Comparison of ENCODE assay signal across 14 cellular contexts in the genomic region with DNA sequence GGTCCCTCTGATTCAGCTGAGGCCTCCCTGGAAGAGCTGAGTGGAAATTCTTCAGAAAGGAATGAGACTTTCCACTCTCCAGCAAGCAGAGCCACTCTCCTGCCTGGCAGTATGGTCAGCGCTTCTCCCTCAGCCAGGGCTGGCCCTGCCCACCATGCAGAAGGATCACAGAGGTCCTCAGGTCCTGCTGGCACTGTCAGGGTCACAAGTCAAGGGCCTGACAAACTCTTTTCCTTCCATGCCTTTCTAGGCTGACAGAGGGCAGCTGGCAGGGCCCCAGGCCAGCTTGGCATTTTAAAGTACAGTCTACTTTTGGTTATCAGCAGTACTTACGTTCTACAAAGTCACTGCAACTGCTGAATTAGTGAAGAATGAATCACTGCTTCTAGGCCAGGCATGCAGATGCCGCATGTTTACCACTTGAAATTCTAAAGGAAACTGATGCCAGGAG.
DNase-seq lines count a peak whose midpoint lies in the region; ATAC-seq, FAIRE-seq and TF ChIP-seq lines count a peak whose summit lies in the region.
"Had no signal": no experiment of that assay in that cellular context is flagged by ENCODE, and none has a peak within 500 bp of the region (broad histone marks: within the 10 kb centered on the region; RNA-seq: fewer than 3 reads in every experiment).

No MANE protein-coding gene starts in this region.

- no peaks in the 10 kb centered on the region for H3K9me3 ChIP-seq in mesenchymal stem cell (ENCODE audit: control insufficient read depth, low read length)
- no peaks in the 10 kb centered on the region for H3K9me3 ChIP-seq in HepG2 (ENCODE audit: low read length)
- H3K9me3 ChIP-seq: Caco-2 had no signal

- intact Hi-C loops in Right ventricle myocardium inferior (cut with DNase I) (no loop called here), cardiac septum (cut with DNase I) (loop anchor here (2.0 kb wide), 1 partner anchor 53 kb away; no protein-coding TSS in a partner anchor), HepG2 (cut with micrococcal nuclease; ENCODE audit: unreplicated experiment) (no loop called here)

- FAIRE-seq in urothelium cell line (lab: Jason Lieb, UNC) (no peak), HepG2 (lab: Jason Lieb, UNC) (no peak)

- CTCF ChIA-PET in HepG2 (lab: Yijun Ruan, JAX; ENCODE audit: low intra/inter-chr PET ratio, low total read pairs): no interaction called here

- H2BK12ac ChIP-seq in mesenchymal stem cell (ENCODE audit: low read length in 2 of 2): no peak overlapping the region

- H3K4me1 ChIP-seq in mesenchymal stem cell (ENCODE audit: control insufficient read depth, insufficient read depth, low read depth, low read length) (peaks cover 5% of the 10 kb centered on the region), HepG2 (ENCODE audit: insufficient read depth, low read length) (no peaks in the 10 kb centered on the region)
- H3K4me1 ChIP-seq: Caco-2 had no signal

- no peak overlapping the region for H2BK120ac ChIP-seq in mesenchymal stem cell (ENCODE audit: low read depth, low read length)

- no peak for TF ChIP-seq CTCF in choroid plexus epithelial cell (conservative IDR thresholded peaks at IDR 0.05; ENCODE audit: low read depth, low read length)
- TF ChIP-seq CTCF in HepG2 (CRISPR knock-in tag; IDR thresholded peaks at IDR 0.05): no peak

- in situ Hi-C loops in HepG2 (cut with HindIII; ENCODE audit: extremely low pct_ligation_motif_present, low pct_unique_long_range_greater_than_20kb): no loop called here

- no peak overlapping the region for H3K14ac ChIP-seq in mesenchymal stem cell (ENCODE audit: low read length in 2 of 2)

- H3K9ac ChIP-seq in mesenchymal stem cell (ENCODE audit: low read length) (no peak overlapping the region), HepG2 (ENCODE audit: insufficient read depth, low read depth, low read length) (no peak overlapping the region)
- H3K9ac ChIP-seq: KMS-11 had no signal

- no peaks in the 10 kb centered on the region for H4K20me1 ChIP-seq in HepG2 (ENCODE audit: insufficient read depth, low read length)

- no peak overlapping the region for H3K27ac ChIP-seq in mesenchymal stem cell (ENCODE audit: low read length, poor library complexity, severe bottlenecking)
- H3K27ac ChIP-seq in HepG2 (ENCODE audit: extremely low read length, insufficient read depth, low read length): no peak overlapping the region
- H3K27ac ChIP-seq: KMS-11 had no signal

- TF ChIP-seq EP300 in HepG2 (IDR thresholded peaks at IDR 0.05; ENCODE audit: low read depth in 2 of 2, low read length in 2 of 2) (no peak), HepG2 (CRISPR knock-in tag; IDR thresholded peaks at IDR 0.05; ENCODE audit: borderline replicate concordance) (no peak)

- H3K79me2 ChIP-seq in HepG2 (ENCODE audit: insufficient read depth, low read length): no peaks in the 10 kb centered on the region

- TF ChIP-seq RAD21 in HepG2 (CRISPR knock-in tag; IDR thresholded peaks at IDR 0.05): no peak

- H4K8ac ChIP-seq in mesenchymal stem cell (ENCODE audit: low read length): no peak overlapping the region

- no peak overlapping the region for H2BK15ac ChIP-seq in mesenchymal stem cell (ENCODE audit: low read depth, poor library complexity, severe bottlenecking)

- H4K91ac ChIP-seq in mesenchymal stem cell (ENCODE audit: low read length): no peak overlapping the region

- ATAC-seq in Right ventricle myocardium inferior: peak; percentile 89
- ATAC-seq in HepG2: no peak
- no peak for ATAC-seq in GM21390 (IDR thresholded peaks at IDR 0.05; ENCODE audit: unreplicated experiment)
- ATAC-seq: left colon had no signal

- 65% methylated on average over 3 of the region's 3 CpGs for WGBS in mesenchymal stem cell
- 70% methylated on average over 2 of the region's 3 CpGs for WGBS in HepG2 (ENCODE audit: low lambda C conversion rate)

- DNase-seq in Right ventricle myocardium inferior (ENCODE audit: missing footprints) (no peak), cardiac septum (ENCODE audit: low spot score) (no peak), choroid plexus epithelial cell (ENCODE audit: low read depth) (peak; percentile 26), mesenchymal stem cell (peak; percentile 26), urothelium cell line (ENCODE audit: low spot score) (peak; percentile 39), NCI-H510A treated with DMSO at 0.1 percent for 48 hours (lab: John Stamatoyannopoulos, UW) (no peak), HepG2 (ENCODE audit: low spot score) (no peak)
- DNase-seq: 8988T, Caco-2, left colon, NCI-H1694, NCI-H82 had no signal

- no peak overlapping the region for H2AFZ ChIP-seq in mesenchymal stem cell (ENCODE audit: low read depth, low read length)
- H2AFZ ChIP-seq in HepG2 (ENCODE audit: low read length): no peak overlapping the region

- H3K23ac ChIP-seq in mesenchymal stem cell (ENCODE audit: low read length in 2 of 2): peak overlapping the region in 1 of 2 experiments; percentile 27

- no peak overlapping the region for H3K4ac ChIP-seq in mesenchymal stem cell (ENCODE audit: low read depth in 1 of 2, low read length in 2 of 2)

- no peak overlapping the region for H2AK5ac ChIP-seq in mesenchymal stem cell (ENCODE audit: low read length, severe bottlenecking)

- POLR2A ChIA-PET in HepG2 (lab: Yijun Ruan, JAX): no interaction called here

- H3K18ac ChIP-seq in mesenchymal stem cell (ENCODE audit: low read depth in 1 of 2, low read length in 2 of 2): no peak overlapping the region

- no peaks in the 10 kb centered on the region for H3K79me1 ChIP-seq in mesenchymal stem cell (replicated peaks; ENCODE audit: low read length, poor library complexity, severe bottlenecking)

- no TSS peak for BruUV-seq in HepG2 (replicated peaks; lab: Mats Ljungman, UMichigan)

- H3K4me3 ChIP-seq in choroid plexus epithelial cell (ENCODE audit: low read depth, low read length) (no peak overlapping the region), mesenchymal stem cell (ENCODE audit: insufficient read depth in 1 of 2, low read depth in 1 of 2, low read length in 2 of 2) (no peak overlapping the region), HepG2 (replicated peaks in 1 of 3; ENCODE audit: insufficient read depth in 1 of 3, low read depth in 2 of 3, low read length in 3 of 3) (no peak overlapping the region)

- H3K27me3 ChIP-seq in mesenchymal stem cell (ENCODE audit: control insufficient read depth in 1 of 2, insufficient read depth in 1 of 2, low read length in 2 of 2) (peaks cover 0 to 35% of the 10 kb centered on the region in 2 experiments), HepG2 (ENCODE audit: control insufficient read depth in 1 of 2, insufficient read depth in 2 of 2, low read length in 2 of 2) (no peaks in the 10 kb centered on the region)

- TF ChIP-seq POLR2A in HepG2 (IDR thresholded peaks at IDR 0.05; ENCODE audit: insufficient read depth in 1 of 2, low read depth in 2 of 2, low read length in 2 of 2): no peak

- H3K4me2 ChIP-seq in mesenchymal stem cell (ENCODE audit: low read length, poor library complexity, severe bottlenecking) (no peak overlapping the region), HepG2 (ENCODE audit: low read depth, low read length) (no peak overlapping the region)
- H3K4me2 ChIP-seq: KMS-11 had no signal

- no peaks in the 10 kb centered on the region for H3K36me3 ChIP-seq in mesenchymal stem cell (ENCODE audit: control insufficient read depth in 1 of 2, insufficient read depth in 2 of 2, low read depth in 1 of 2, low read length in 2 of 2)
- H3K36me3 ChIP-seq in HepG2 (replicated peaks in 1 of 2; ENCODE audit: control insufficient read depth in 1 of 2, insufficient read depth in 2 of 2, low read length in 2 of 2): no peaks in the 10 kb centered on the region

- no peak overlapping the region for H2BK5ac ChIP-seq in mesenchymal stem cell (ENCODE audit: low read depth, low read length, poor library complexity, severe bottlenecking)

TF ChIP-seq in HepG2, 621 proteins besides CTCF, POLR2A, EP300 and RAD21:
- TF ChIP-seq ZNF432 (CRISPR knock-in tag; IDR thresholded peaks at IDR 0.05; ENCODE audit: borderline replicate concordance): no peak
- no peak for TF ChIP-seq POLR2AphosphoS5 (IDR thresholded peaks at IDR 0.05; ENCODE audit: low read depth, low read length)

Comparison
In these comparisons a context has a peak if more than half of its experiments do, and no peak if none do; other contexts are left out.
1. DNase-seq: peak in choroid plexus epithelial cell (single experiment), mesenchymal stem cell (single experiment) and urothelium cell line (single experiment); none in Right ventricle myocardium inferior (single experiment), cardiac septum (single experiment), NCI-H510A treated with DMSO at 0.1 percent for 48 hours (single experiment) and HepG2 (single experiment).